1 cellular context compared by ENCODE assay signal in the genomic region with DNA sequence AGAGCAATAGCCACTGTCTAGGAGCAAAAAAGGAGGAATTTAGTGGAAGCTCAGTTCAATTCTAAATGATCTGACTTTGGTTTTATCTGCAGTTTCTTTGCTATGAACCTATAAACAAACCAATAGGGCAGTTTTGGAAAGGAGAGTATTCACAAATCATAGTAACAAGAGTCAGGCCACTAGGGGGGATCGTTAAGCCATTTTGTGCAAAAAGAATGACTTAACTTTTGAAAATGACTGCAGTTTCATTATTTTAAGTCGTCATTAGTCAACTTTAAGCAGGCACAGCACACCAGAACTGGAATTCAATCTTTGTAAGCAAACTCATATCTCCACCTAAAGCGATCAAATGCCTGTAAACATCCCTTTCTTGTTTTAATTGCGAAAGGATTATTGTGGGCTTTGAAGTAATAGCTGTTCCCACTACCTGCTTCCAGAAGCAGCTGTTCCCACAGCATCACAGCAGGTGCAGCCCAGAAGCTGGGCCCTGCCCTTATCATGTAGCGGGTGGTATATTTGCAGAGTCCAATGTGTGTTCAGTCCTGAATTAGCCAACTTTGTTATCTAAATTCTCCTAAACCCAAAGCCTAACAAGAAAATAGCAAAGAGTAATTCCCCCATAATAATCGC.
TF ChIP-seq lines count a peak whose summit lies in the region.

No MANE protein-coding gene starts in this region.

TF ChIP-seq in WTC11, 78 proteins besides CTCF, POLR2A, EP300 and RAD21 (continued from another document):
- TF ChIP-seq, protein P1, sequence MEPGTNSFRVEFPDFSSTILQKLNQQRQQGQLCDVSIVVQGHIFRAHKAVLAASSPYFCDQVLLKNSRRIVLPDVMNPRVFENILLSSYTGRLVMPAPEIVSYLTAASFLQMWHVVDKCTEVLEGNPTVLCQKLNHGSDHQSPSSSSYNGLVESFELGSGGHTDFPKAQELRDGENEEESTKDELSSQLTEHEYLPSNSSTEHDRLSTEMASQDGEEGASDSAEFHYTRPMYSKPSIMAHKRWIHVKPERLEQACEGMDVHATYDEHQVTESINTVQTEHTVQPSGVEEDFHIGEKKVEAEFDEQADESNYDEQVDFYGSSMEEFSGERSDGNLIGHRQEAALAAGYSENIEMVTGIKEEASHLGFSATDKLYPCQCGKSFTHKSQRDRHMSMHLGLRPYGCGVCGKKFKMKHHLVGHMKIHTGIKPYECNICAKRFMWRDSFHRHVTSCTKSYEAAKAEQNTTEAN (CRISPR knock-in tag; IDR thresholded peaks at IDR 0.05) = no peak
- TF ChIP-seq TCF7 (CRISPR knock-in tag; IDR thresholded peaks at IDR 0.05; ENCODE audit: low read depth) = no peak
- TF ChIP-seq ESRRA (CRISPR knock-in tag; IDR thresholded peaks at IDR 0.05; ENCODE audit: borderline replicate concordance) = no peak
- TF ChIP-seq, protein P2, sequence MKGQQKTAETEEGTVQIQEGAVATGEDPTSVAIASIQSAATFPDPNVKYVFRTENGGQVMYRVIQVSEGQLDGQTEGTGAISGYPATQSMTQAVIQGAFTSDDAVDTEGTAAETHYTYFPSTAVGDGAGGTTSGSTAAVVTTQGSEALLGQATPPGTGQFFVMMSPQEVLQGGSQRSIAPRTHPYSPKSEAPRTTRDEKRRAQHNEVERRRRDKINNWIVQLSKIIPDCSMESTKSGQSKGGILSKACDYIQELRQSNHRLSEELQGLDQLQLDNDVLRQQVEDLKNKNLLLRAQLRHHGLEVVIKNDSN (CRISPR knock-in tag; IDR thresholded peaks at IDR 0.05) = no peak
- TF ChIP-seq, protein P3, sequence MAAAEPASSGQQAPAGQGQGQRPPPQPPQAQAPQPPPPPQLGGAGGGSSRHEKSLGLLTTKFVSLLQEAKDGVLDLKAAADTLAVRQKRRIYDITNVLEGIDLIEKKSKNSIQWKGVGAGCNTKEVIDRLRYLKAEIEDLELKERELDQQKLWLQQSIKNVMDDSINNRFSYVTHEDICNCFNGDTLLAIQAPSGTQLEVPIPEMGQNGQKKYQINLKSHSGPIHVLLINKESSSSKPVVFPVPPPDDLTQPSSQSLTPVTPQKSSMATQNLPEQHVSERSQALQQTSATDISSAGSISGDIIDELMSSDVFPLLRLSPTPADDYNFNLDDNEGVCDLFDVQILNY (CRISPR knock-in tag; IDR thresholded peaks at IDR 0.05) = no peak
- TF ChIP-seq, protein P4, sequence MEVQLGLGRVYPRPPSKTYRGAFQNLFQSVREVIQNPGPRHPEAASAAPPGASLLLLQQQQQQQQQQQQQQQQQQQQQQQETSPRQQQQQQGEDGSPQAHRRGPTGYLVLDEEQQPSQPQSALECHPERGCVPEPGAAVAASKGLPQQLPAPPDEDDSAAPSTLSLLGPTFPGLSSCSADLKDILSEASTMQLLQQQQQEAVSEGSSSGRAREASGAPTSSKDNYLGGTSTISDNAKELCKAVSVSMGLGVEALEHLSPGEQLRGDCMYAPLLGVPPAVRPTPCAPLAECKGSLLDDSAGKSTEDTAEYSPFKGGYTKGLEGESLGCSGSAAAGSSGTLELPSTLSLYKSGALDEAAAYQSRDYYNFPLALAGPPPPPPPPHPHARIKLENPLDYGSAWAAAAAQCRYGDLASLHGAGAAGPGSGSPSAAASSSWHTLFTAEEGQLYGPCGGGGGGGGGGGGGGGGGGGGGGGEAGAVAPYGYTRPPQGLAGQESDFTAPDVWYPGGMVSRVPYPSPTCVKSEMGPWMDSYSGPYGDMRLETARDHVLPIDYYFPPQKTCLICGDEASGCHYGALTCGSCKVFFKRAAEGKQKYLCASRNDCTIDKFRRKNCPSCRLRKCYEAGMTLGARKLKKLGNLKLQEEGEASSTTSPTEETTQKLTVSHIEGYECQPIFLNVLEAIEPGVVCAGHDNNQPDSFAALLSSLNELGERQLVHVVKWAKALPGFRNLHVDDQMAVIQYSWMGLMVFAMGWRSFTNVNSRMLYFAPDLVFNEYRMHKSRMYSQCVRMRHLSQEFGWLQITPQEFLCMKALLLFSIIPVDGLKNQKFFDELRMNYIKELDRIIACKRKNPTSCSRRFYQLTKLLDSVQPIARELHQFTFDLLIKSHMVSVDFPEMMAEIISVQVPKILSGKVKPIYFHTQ (CRISPR knock-in tag; IDR thresholded peaks at IDR 0.05) = no peak
